ENCODE assay signal across 2 cellular contexts in the genomic region with DNA sequence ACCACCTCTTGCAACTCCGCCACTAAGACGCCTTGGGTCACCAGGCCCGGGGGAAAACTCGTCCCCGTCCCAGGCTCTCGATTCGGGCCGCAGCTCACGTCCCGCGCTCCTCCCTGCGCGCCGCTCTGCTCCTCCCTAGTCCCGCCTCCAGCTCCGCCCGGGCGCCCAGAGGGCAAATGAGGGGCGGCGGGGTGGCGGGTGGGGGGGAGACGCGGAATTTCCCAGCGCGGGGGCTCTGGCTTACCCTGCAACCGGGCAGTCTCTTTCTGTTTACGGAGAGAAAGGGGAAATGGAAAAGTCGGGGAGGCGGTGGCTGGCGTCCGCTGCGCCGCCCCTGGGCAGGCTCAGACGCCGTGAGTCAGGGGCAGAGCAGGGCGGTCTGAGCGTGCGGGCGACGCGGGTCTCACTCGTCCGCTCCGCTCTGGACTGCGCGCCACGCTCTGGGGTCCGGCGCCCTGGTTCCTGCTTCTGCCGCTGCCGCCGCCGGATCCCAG.
TF ChIP-seq lines count a peak whose summit lies in the region.

A gene (plus strand): TSS at position 406 of the 494 bp plus-strand sequence. CDS start 4,755 bp downstream, outside the sequence.

TF ChIP-seq in HEK293, 187 proteins besides CTCF, POLR2A, EP300 and RAD21 (continued from another document and continues in another):
- TF ChIP-seq, protein P1, sequence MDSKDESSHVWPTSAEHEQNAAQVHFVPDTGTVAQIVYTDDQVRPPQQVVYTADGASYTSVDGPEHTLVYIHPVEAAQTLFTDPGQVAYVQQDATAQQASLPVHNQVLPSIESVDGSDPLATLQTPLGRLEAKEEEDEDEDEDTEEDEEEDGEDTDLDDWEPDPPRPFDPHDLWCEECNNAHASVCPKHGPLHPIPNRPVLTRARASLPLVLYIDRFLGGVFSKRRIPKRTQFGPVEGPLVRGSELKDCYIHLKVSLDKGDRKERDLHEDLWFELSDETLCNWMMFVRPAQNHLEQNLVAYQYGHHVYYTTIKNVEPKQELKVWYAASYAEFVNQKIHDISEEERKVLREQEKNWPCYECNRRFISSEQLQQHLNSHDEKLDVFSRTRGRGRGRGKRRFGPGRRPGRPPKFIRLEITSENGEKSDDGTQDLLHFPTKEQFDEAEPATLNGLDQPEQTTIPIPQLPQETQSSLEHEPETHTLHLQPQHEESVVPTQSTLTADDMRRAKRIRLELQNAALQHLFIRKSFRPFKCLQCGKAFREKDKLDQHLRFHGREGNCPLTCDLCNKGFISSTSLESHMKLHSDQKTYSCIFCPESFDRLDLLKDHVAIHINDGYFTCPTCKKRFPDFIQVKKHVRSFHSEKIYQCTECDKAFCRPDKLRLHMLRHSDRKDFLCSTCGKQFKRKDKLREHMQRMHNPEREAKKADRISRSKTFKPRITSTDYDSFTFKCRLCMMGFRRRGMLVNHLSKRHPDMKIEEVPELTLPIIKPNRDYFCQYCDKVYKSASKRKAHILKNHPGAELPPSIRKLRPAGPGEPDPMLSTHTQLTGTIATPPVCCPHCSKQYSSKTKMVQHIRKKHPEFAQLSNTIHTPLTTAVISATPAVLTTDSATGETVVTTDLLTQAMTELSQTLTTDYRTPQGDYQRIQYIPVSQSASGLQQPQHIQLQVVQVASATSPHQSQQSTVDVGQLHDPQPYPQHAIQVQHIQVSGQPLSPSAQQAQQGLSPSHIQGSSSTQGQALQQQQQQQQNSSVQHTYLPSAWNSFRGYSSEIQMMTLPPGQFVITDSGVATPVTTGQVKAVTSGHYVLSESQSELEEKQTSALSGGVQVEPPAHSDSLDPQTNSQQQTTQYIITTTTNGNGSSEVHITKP (tag by site-specific recombination; IDR thresholded peaks at IDR 0.05): peak; percentile 82
- TF ChIP-seq ZNF121 (tag by site-specific recombination; IDR thresholded peaks at IDR 0.05) (no peak), SP2 (tag by site-specific recombination; IDR thresholded peaks at IDR 0.05) (peak; percentile 70), ZFHX2 (tag by site-specific recombination; conservative IDR thresholded peaks at IDR 0.05) (no peak), ZNF112 (tag by site-specific recombination; IDR thresholded peaks at IDR 0.05) (no peak), ZNF585B (tag by site-specific recombination; IDR thresholded peaks at IDR 0.05) (no peak), ZNF510 (tag by site-specific recombination; IDR thresholded peaks at IDR 0.05; ENCODE audit: insufficient replicate concordance) (no peak), ZNF654 (tag by site-specific recombination; IDR thresholded peaks at IDR 0.05; ENCODE audit: low read depth) (no peak), ZNF132 (tag by site-specific recombination; IDR thresholded peaks at IDR 0.05; ENCODE audit: borderline replicate concordance) (no peak), OSR2 (tag by site-specific recombination; IDR thresholded peaks at IDR 0.05) (no peak), YY2 (tag by site-specific recombination; IDR thresholded peaks at IDR 0.05) (no peak), ZNF433 (tag by site-specific recombination; IDR thresholded peaks at IDR 0.05; ENCODE audit: low read depth) (no peak), ZNF768 (tag by site-specific recombination; IDR thresholded peaks at IDR 0.05) (no peak), ZNF391 (tag by site-specific recombination; IDR thresholded peaks at IDR 0.05; ENCODE audit: borderline replicate concordance, low read depth) (no peak), ZNF214 (tag by site-specific recombination; IDR thresholded peaks at IDR 0.05; ENCODE audit: borderline replicate concordance) (no peak), ZNF366 (tag by site-specific recombination; conservative IDR thresholded peaks at IDR 0.05) (no peak), ZNF843 (tag by site-specific recombination; IDR thresholded peaks at IDR 0.05) (no peak), ZNF48 (tag by site-specific recombination; IDR thresholded peaks at IDR 0.05) (no peak), FEZF1 (tag by site-specific recombination; IDR thresholded peaks at IDR 0.05) (no peak), ZNF830 (tag by site-specific recombination; IDR thresholded peaks at IDR 0.05; ENCODE audit: low read depth) (no peak), HOXD13 (CRISPR knock-in tag; IDR thresholded peaks at IDR 0.05; ENCODE audit: borderline replicate concordance) (no peak), ZNF23 (tag by site-specific recombination; IDR thresholded peaks at IDR 0.05; ENCODE audit: borderline replicate concordance) (no peak), ZNF311 (tag by site-specific recombination; IDR thresholded peaks at IDR 0.05; ENCODE audit: borderline replicate concordance) (no peak), ZNF266 (tag by site-specific recombination; IDR thresholded peaks at IDR 0.05; ENCODE audit: low read depth) (no peak), ZNF621 (tag by site-specific recombination; IDR thresholded peaks at IDR 0.05) (no peak)
- TF ChIP-seq, protein P2, sequence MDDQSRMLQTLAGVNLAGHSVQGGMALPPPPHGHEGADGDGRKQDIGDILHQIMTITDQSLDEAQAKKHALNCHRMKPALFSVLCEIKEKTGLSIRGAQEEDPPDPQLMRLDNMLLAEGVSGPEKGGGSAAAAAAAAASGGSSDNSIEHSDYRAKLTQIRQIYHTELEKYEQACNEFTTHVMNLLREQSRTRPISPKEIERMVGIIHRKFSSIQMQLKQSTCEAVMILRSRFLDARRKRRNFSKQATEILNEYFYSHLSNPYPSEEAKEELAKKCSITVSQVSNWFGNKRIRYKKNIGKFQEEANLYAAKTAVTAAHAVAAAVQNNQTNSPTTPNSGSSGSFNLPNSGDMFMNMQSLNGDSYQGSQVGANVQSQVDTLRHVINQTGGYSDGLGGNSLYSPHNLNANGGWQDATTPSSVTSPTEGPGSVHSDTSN (CRISPR knock-in tag; IDR thresholded peaks at IDR 0.05): no peak; the same call in 1 of the 2 replicates
- TF ChIP-seq, protein P3, sequence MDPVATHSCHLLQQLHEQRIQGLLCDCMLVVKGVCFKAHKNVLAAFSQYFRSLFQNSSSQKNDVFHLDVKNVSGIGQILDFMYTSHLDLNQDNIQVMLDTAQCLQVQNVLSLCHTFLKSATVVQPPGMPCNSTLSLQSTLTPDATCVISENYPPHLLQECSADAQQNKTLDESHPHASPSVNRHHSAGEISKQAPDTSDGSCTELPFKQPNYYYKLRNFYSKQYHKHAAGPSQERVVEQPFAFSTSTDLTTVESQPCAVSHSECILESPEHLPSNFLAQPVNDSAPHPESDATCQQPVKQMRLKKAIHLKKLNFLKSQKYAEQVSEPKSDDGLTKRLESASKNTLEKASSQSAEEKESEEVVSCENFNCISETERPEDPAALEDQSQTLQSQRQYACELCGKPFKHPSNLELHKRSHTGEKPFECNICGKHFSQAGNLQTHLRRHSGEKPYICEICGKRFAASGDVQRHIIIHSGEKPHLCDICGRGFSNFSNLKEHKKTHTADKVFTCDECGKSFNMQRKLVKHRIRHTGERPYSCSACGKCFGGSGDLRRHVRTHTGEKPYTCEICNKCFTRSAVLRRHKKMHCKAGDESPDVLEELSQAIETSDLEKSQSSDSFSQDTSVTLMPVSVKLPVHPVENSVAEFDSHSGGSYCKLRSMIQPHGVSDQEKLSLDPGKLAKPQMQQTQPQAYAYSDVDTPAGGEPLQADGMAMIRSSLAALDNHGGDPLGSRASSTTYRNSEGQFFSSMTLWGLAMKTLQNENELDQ (tag by site-specific recombination; IDR thresholded peaks at IDR 0.05; ENCODE audit: low read depth): no peak

TF ChIP-seq in GM12878, 131 proteins besides CTCF, POLR2A, EP300 and RAD21 (continued from another document and continues in another):
- TF ChIP-seq, protein P4, sequence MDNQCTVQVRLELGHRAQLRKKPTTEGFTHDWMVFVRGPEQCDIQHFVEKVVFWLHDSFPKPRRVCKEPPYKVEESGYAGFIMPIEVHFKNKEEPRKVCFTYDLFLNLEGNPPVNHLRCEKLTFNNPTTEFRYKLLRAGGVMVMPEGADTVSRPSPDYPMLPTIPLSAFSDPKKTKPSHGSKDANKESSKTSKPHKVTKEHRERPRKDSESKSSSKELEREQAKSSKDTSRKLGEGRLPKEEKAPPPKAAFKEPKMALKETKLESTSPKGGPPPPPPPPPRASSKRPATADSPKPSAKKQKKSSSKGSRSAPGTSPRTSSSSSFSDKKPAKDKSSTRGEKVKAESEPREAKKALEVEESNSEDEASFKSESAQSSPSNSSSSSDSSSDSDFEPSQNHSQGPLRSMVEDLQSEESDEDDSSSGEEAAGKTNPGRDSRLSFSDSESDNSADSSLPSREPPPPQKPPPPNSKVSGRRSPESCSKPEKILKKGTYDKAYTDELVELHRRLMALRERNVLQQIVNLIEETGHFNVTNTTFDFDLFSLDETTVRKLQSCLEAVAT (IDR thresholded peaks at IDR 0.05): 0 out of 2 replicates have a peak, but pooled peaks have one; percentile 10
- TF ChIP-seq, protein P5, sequence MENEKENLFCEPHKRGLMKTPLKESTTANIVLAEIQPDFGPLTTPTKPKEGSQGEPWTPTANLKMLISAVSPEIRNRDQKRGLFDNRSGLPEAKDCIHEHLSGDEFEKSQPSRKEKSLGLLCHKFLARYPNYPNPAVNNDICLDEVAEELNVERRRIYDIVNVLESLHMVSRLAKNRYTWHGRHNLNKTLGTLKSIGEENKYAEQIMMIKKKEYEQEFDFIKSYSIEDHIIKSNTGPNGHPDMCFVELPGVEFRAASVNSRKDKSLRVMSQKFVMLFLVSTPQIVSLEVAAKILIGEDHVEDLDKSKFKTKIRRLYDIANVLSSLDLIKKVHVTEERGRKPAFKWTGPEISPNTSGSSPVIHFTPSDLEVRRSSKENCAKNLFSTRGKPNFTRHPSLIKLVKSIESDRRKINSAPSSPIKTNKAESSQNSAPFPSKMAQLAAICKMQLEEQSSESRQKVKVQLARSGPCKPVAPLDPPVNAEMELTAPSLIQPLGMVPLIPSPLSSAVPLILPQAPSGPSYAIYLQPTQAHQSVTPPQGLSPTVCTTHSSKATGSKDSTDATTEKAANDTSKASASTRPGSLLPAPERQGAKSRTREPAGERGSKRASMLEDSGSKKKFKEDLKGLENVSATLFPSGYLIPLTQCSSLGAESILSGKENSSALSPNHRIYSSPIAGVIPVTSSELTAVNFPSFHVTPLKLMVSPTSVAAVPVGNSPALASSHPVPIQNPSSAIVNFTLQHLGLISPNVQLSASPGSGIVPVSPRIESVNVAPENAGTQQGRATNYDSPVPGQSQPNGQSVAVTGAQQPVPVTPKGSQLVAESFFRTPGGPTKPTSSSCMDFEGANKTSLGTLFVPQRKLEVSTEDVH (IDR thresholded peaks at IDR 0.05; ENCODE audit: low read depth, partially characterized antibody): no peak
- no peak for TF ChIP-seq TCF7 (IDR thresholded peaks at IDR 0.05; ENCODE audit: borderline replicate concordance)
- TF ChIP-seq SPI1 (IDR thresholded peaks at IDR 0.05; ENCODE audit: borderline replicate concordance, insufficient read depth, low read depth, low read length): peak; percentile 87
- TF ChIP-seq CREB1 (IDR thresholded peaks at IDR 0.05; ENCODE audit: low read depth): peak; percentile 62; the same call in 1 of the 2 replicates
- no peak for TF ChIP-seq ZSCAN29 (IDR thresholded peaks at IDR 0.05)
- peak; percentile 36 for TF ChIP-seq BCL11A (IDR thresholded peaks at IDR 0.05; ENCODE audit: low read depth, low read length)
- TF ChIP-seq PML (IDR thresholded peaks at IDR 0.05; ENCODE audit: low read length): peak; percentile 52; the same call in 1 of the 2 replicates
- peak; percentile 85; the same call in 1 of the 2 replicates for TF ChIP-seq ZNF207 (IDR thresholded peaks at IDR 0.05; ENCODE audit: borderline replicate concordance)
- TF ChIP-seq ESRRA (IDR thresholded peaks at IDR 0.05; ENCODE audit: low read length): no peak
- TF ChIP-seq, protein P6, sequence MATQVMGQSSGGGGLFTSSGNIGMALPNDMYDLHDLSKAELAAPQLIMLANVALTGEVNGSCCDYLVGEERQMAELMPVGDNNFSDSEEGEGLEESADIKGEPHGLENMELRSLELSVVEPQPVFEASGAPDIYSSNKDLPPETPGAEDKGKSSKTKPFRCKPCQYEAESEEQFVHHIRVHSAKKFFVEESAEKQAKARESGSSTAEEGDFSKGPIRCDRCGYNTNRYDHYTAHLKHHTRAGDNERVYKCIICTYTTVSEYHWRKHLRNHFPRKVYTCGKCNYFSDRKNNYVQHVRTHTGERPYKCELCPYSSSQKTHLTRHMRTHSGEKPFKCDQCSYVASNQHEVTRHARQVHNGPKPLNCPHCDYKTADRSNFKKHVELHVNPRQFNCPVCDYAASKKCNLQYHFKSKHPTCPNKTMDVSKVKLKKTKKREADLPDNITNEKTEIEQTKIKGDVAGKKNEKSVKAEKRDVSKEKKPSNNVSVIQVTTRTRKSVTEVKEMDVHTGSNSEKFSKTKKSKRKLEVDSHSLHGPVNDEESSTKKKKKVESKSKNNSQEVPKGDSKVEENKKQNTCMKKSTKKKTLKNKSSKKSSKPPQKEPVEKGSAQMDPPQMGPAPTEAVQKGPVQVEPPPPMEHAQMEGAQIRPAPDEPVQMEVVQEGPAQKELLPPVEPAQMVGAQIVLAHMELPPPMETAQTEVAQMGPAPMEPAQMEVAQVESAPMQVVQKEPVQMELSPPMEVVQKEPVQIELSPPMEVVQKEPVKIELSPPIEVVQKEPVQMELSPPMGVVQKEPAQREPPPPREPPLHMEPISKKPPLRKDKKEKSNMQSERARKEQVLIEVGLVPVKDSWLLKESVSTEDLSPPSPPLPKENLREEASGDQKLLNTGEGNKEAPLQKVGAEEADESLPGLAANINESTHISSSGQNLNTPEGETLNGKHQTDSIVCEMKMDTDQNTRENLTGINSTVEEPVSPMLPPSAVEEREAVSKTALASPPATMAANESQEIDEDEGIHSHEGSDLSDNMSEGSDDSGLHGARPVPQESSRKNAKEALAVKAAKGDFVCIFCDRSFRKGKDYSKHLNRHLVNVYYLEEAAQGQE (IDR thresholded peaks at IDR 0.05; ENCODE audit: low read depth, low read length): 0 out of 2 replicates have a peak, but pooled peaks have one; percentile 7
- TF ChIP-seq SP1 (IDR thresholded peaks at IDR 0.05; ENCODE audit: low read depth, low read length): peak; percentile 6
- 0 out of 2 replicates have a peak, but pooled peaks have one; percentile 7 for TF ChIP-seq MEF2A (IDR thresholded peaks at IDR 0.05; ENCODE audit: insufficient read depth, low read depth, low read length)
- TF ChIP-seq GABPA (IDR thresholded peaks at IDR 0.05; ENCODE audit: low read depth): no peak
- TF ChIP-seq, protein P7, sequence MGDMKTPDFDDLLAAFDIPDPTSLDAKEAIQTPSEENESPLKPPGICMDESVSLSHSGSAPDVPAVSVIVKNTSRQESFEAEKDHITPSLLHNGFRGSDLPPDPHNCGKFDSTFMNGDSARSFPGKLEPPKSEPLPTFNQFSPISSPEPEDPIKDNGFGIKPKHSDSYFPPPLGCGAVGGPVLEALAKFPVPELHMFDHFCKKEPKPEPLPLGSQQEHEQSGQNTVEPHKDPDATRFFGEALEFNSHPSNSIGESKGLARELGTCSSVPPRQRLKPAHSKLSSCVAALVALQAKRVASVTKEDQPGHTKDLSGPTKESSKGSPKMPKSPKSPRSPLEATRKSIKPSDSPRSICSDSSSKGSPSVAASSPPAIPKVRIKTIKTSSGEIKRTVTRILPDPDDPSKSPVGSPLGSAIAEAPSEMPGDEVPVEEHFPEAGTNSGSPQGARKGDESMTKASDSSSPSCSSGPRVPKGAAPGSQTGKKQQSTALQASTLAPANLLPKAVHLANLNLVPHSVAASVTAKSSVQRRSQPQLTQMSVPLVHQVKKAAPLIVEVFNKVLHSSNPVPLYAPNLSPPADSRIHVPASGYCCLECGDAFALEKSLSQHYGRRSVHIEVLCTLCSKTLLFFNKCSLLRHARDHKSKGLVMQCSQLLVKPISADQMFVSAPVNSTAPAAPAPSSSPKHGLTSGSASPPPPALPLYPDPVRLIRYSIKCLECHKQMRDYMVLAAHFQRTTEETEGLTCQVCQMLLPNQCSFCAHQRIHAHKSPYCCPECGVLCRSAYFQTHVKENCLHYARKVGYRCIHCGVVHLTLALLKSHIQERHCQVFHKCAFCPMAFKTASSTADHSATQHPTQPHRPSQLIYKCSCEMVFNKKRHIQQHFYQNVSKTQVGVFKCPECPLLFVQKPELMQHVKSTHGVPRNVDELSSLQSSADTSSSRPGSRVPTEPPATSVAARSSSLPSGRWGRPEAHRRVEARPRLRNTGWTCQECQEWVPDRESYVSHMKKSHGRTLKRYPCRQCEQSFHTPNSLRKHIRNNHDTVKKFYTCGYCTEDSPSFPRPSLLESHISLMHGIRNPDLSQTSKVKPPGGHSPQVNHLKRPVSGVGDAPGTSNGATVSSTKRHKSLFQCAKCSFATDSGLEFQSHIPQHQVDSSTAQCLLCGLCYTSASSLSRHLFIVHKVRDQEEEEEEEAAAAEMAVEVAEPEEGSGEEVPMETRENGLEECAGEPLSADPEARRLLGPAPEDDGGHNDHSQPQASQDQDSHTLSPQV (IDR thresholded peaks at IDR 0.05): no peak
